Comparison of ENCODE assay signal across 19 cellular contexts in genomic region chr3:193773266-193774183, GRCh38.
"Had no signal": no experiment of that assay in that cellular context is flagged by ENCODE, and none has a peak within 500 bp of the region (broad histone marks: within the 10 kb centered on the region; RNA-seq: fewer than 3 reads in every experiment).

No MANE protein-coding gene starts in this region.

- H3K4me1 ChIP-seq: ascending aorta, breast epithelium, sigmoid colon, stomach, upper lobe of right lung had no signal

- H3K36me3 ChIP-seq: ascending aorta, breast epithelium, sigmoid colon, stomach, upper lobe of right lung had no signal

- H3K27ac Mint-ChIP-seq: activated CD4-positive, alpha-beta T cell treated with anti-CD3 and anti-CD28 coated beads, Interleukin-2, amount 10 ng/mL, durations not matched to agents 24 days and 14 days; activated naive CD4-positive, alpha-beta T cell treated with anti-CD3 and anti-CD28 coated beads, Interleukin-2, amount 10 ng/mL, durations not matched to agents 7 days and 5 days; activated naive CD8-positive, alpha-beta T cell treated with anti-CD3 and anti-CD28 coated beads, Interleukin-2, amount 50 U/mL, for 24 hours; stimulated activated effector memory CD8-positive, alpha-beta T cell treated with anti-CD3 and anti-CD28 coated beads, Interleukin-12 subunit alpha, Interleukin-12 subunit beta, amount 100 ng/mL, for 72 hours had no signal

- H3K27ac ChIP-seq: ascending aorta, breast epithelium, hepatocyte, sigmoid colon, stomach, upper lobe of right lung had no signal

- DNase-seq: activated CD8-positive, alpha-beta memory T cell treated with anti-CD3 and anti-CD28 coated beads, Interleukin-2, amount 50 U/mL, for 4 hours; activated effector memory CD4-positive, alpha-beta T cell treated with Interleukin-2 at 50 U/mL for 16 hours; activated naive CD4-positive, alpha-beta T cell treated with anti-CD3 and anti-CD28 coated beads, Interleukin-2, amount 10 ng/mL, durations not matched to agents 7 days and 5 days; activated naive CD8-positive, alpha-beta T cell treated with anti-CD3 and anti-CD28 coated beads, Interleukin-2, amount 50 U/mL, for 24 hours; activated T-cell treated with anti-CD3 and anti-CD28 coated beads, Interleukin-2, amount 50 U/mL, for 4 hours; cerebellar nuclear complex; effector CD4-positive, alpha-beta T cell; islet precursor cell; sigmoid colon; stimulated activated CD4-positive, alpha-beta T cell treated with anti-CD3 and anti-CD28 coated beads, Interleukin-4, amount 100 ng/mL, for 24 hours; stomach; upper lobe of right lung had no signal

- H3K36me3 Mint-ChIP-seq: activated naive CD4-positive, alpha-beta T cell treated with anti-CD3 and anti-CD28 coated beads, Interleukin-2, amount 10 ng/mL, durations not matched to agents 7 days and 5 days; stimulated activated effector memory CD8-positive, alpha-beta T cell treated with anti-CD3 and anti-CD28 coated beads, Interleukin-12 subunit alpha, Interleukin-12 subunit beta, amount 100 ng/mL, for 72 hours had no signal

- H2AFZ ChIP-seq: hepatocyte had no signal

- H3K9me3 Mint-ChIP-seq: activated CD4-positive, alpha-beta T cell treated with anti-CD3 and anti-CD28 coated beads, Interleukin-2, amount 10 ng/mL, durations not matched to agents 24 days and 14 days; activated naive CD4-positive, alpha-beta T cell treated with anti-CD3 and anti-CD28 coated beads, Interleukin-2, amount 10 ng/mL, durations not matched to agents 7 days and 5 days; activated naive CD8-positive, alpha-beta T cell treated with anti-CD3 and anti-CD28 coated beads, Interleukin-2, amount 50 U/mL, for 24 hours; activated T-cell treated with anti-CD3 and anti-CD28 coated beads, Interleukin-2, amount 50 U/mL, for 4 hours; stimulated activated effector memory CD8-positive, alpha-beta T cell treated with anti-CD3 and anti-CD28 coated beads, Interleukin-12 subunit alpha, Interleukin-12 subunit beta, amount 100 ng/mL, for 72 hours had no signal

- H3K4me3 ChIP-seq: ascending aorta, breast epithelium, hepatocyte, lung, sigmoid colon, stomach, upper lobe of right lung had no signal

- H3K9me3 ChIP-seq: ascending aorta, breast epithelium, sigmoid colon, stomach, upper lobe of right lung had no signal

- ATAC-seq: activated naive CD8-positive, alpha-beta T cell treated with anti-CD3 and anti-CD28 coated beads, Interleukin-2, amount 50 U/mL, for 24 hours; activated T-cell treated with anti-CD3 and anti-CD28 coated beads, Interleukin-2, amount 50 U/mL, for 4 hours; esophagus mucosa; stimulated activated effector memory CD8-positive, alpha-beta T cell treated with anti-CD3 and anti-CD28 coated beads, Interleukin-12 subunit alpha, Interleukin-12 subunit beta, amount 100 ng/mL, for 72 hours; upper lobe of right lung had no signal

- H3K4me1 Mint-ChIP-seq: stimulated activated effector memory CD8-positive, alpha-beta T cell treated with anti-CD3 and anti-CD28 coated beads, Interleukin-12 subunit alpha, Interleukin-12 subunit beta, amount 100 ng/mL, for 72 hours had no signal

- H3K4me2 ChIP-seq: hepatocyte had no signal

- H3K4me3 Mint-ChIP-seq: activated CD4-positive, alpha-beta T cell treated with anti-CD3 and anti-CD28 coated beads, Interleukin-2, amount 10 ng/mL, durations not matched to agents 24 days and 14 days; activated naive CD4-positive, alpha-beta T cell treated with anti-CD3 and anti-CD28 coated beads, Interleukin-2, amount 10 ng/mL, durations not matched to agents 7 days and 5 days; activated naive CD8-positive, alpha-beta T cell treated with anti-CD3 and anti-CD28 coated beads, Interleukin-2, amount 50 U/mL, for 24 hours; activated T-cell treated with anti-CD3 and anti-CD28 coated beads, Interleukin-2, amount 50 U/mL, for 4 hours; stimulated activated effector memory CD8-positive, alpha-beta T cell treated with anti-CD3 and anti-CD28 coated beads, Interleukin-12 subunit alpha, Interleukin-12 subunit beta, amount 100 ng/mL, for 72 hours had no signal

- H3K27me3 ChIP-seq: ascending aorta, breast epithelium, hepatocyte, sigmoid colon had no signal
